ENCODE assay signal across 1 cellular context in the genomic region with DNA sequence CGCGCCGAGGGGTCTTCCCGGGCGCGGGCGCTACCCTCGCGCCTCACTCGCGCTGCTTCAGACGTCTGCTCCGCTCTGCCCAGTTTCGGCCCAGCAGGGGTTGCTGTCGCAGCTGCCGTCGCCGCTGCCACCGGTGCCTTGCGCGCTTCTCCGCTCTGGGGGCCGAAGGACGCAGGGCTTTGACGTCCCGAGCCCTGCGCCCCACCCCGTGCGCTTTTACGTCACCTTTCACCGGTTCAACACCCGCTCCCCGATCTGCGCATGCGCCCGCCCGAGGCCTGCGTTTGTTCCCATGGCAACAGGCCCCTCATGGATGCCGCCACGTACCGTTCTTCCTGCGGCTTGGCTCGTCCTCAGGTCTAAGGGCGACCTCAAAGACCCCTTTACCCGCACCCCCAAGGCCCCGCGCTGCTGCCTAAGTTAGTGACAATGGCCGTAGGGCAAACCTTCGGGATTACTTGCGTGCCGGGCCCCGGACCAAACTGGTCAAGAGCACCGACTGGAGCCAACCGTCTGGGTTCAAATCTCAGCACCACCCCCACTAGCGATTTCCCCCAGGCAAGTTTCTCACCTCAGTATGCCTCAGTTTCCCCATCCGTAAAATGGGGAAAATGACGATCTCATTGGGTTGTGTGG.
TF ChIP-seq lines count a peak whose summit lies in the region.

No MANE protein-coding gene starts in this region.

TF ChIP-seq in K562, 482 proteins besides CTCF, POLR2A, EP300 and RAD21 (continued from another document and continues in another):
- TF ChIP-seq RBM34 (IDR thresholded peaks at IDR 0.05; ENCODE audit: borderline replicate concordance, insufficient read depth, low read length), result peak; percentile 54; the same call in 1 of the 2 replicates
- no peak for TF ChIP-seq NR1H2 (CRISPR knock-in tag; IDR thresholded peaks at IDR 0.05)
- TF ChIP-seq ZNF143 (CRISPR knock-in tag; IDR thresholded peaks at IDR 0.05), result 0 out of 2 replicates have a peak, but pooled peaks have one; percentile 42
- TF ChIP-seq MCM7 (IDR thresholded peaks at IDR 0.05), result no peak
- TF ChIP-seq PHF8 (IDR thresholded peaks at IDR 0.05; ENCODE audit: borderline replicate concordance, low read length), result peak; percentile 80; the same call in 1 of the 2 replicates
- TF ChIP-seq JUN (IDR thresholded peaks at IDR 0.05; ENCODE audit: borderline replicate concordance, low read depth, low read length), result no peak
- TF ChIP-seq JUN (CRISPR knock-in tag; IDR thresholded peaks at IDR 0.05; ENCODE audit: borderline replicate concordance), result peak; percentile 70; the same call in 1 of the 2 replicates
- TF ChIP-seq RBM17 (IDR thresholded peaks at IDR 0.05; ENCODE audit: borderline replicate concordance, low read depth, low read length), result no peak
- peak; percentile 98 for TF ChIP-seq NRF1 (conservative IDR thresholded peaks at IDR 0.05 in 1 of 2, IDR thresholded peaks at IDR 0.05 in 1 of 2)
- TF ChIP-seq CBX5 (IDR thresholded peaks at IDR 0.05; ENCODE audit: borderline replicate concordance, low read depth), result no peak
- TF ChIP-seq ZNF695 (CRISPR knock-in tag; IDR thresholded peaks at IDR 0.05), result no peak
- TF ChIP-seq, protein P1, sequence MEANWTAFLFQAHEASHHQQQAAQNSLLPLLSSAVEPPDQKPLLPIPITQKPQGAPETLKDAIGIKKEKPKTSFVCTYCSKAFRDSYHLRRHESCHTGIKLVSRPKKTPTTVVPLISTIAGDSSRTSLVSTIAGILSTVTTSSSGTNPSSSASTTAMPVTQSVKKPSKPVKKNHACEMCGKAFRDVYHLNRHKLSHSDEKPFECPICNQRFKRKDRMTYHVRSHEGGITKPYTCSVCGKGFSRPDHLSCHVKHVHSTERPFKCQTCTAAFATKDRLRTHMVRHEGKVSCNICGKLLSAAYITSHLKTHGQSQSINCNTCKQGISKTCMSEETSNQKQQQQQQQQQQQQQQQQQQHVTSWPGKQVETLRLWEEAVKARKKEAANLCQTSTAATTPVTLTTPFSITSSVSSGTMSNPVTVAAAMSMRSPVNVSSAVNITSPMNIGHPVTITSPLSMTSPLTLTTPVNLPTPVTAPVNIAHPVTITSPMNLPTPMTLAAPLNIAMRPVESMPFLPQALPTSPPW (CRISPR knock-in tag; IDR thresholded peaks at IDR 0.05), result peak; percentile 96
- TF ChIP-seq DDX20 (tag; IDR thresholded peaks at IDR 0.05; ENCODE audit: low read depth), result no peak
- no peak for TF ChIP-seq NCOA4 (IDR thresholded peaks at IDR 0.05; ENCODE audit: partially characterized antibody)
- no peak for TF ChIP-seq TCF7L2 (IDR thresholded peaks at IDR 0.05; ENCODE audit: low read depth, low read length)
- TF ChIP-seq BRD9 (IDR thresholded peaks at IDR 0.05; ENCODE audit: low read depth, partially characterized antibody), result no peak
- TF ChIP-seq FOXK2 (conservative IDR thresholded peaks at IDR 0.05 in 1 of 2, IDR thresholded peaks at IDR 0.05 in 1 of 2; ENCODE audit: low read depth in 2 of 2), result peak in 1 of 2 experiments; percentile 22
- no peak for TF ChIP-seq NFE2L1 (tag; IDR thresholded peaks at IDR 0.05; ENCODE audit: borderline replicate concordance, low read depth)
- TF ChIP-seq NFIC (IDR thresholded peaks at IDR 0.05), result no peak
- no peak for TF ChIP-seq TAL1 (IDR thresholded peaks at IDR 0.05)
- TF ChIP-seq, protein P2, sequence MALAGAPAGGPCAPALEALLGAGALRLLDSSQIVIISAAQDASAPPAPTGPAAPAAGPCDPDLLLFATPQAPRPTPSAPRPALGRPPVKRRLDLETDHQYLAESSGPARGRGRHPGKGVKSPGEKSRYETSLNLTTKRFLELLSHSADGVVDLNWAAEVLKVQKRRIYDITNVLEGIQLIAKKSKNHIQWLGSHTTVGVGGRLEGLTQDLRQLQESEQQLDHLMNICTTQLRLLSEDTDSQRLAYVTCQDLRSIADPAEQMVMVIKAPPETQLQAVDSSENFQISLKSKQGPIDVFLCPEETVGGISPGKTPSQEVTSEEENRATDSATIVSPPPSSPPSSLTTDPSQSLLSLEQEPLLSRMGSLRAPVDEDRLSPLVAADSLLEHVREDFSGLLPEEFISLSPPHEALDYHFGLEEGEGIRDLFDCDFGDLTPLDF (CRISPR knock-in tag; IDR thresholded peaks at IDR 0.05), result 0 out of 2 replicates have a peak, but pooled peaks have one; percentile 16
- TF ChIP-seq, protein P3, sequence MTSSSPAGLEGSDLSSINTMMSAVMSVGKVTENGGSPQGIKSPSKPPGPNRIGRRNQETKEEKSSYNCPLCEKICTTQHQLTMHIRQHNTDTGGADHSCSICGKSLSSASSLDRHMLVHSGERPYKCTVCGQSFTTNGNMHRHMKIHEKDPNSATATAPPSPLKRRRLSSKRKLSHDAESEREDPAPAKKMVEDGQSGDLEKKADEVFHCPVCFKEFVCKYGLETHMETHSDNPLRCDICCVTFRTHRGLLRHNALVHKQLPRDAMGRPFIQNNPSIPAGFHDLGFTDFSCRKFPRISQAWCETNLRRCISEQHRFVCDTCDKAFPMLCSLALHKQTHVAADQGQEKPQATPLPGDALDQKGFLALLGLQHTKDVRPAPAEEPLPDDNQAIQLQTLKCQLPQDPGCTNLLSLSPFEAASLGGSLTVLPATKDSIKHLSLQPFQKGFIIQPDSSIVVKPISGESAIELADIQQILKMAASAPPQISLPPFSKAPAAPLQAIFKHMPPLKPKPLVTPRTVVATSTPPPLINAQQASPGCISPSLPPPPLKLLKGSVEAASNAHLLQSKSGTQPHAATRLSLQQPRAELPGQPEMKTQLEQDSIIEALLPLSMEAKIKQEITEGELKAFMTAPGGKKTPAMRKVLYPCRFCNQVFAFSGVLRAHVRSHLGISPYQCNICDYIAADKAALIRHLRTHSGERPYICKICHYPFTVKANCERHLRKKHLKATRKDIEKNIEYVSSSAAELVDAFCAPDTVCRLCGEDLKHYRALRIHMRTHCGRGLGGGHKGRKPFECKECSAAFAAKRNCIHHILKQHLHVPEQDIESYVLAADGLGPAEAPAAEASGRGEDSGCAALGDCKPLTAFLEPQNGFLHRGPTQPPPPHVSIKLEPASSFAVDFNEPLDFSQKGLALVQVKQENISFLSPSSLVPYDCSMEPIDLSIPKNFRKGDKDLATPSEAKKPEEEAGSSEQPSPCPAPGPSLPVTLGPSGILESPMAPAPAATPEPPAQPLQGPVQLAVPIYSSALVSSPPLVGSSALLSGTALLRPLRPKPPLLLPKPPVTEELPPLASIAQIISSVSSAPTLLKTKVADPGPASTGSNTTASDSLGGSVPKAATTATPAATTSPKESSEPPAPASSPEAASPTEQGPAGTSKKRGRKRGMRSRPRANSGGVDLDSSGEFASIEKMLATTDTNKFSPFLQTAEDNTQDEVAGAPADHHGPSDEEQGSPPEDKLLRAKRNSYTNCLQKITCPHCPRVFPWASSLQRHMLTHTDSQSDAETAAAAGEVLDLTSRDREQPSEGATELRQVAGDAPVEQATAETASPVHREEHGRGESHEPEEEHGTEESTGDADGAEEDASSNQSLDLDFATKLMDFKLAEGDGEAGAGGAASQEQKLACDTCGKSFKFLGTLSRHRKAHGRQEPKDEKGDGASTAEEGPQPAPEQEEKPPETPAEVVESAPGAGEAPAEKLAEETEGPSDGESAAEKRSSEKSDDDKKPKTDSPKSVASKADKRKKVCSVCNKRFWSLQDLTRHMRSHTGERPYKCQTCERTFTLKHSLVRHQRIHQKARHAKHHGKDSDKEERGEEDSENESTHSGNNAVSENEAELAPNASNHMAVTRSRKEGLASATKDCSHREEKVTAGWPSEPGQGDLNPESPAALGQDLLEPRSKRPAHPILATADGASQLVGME (CRISPR knock-in tag; IDR thresholded peaks at IDR 0.05), result 0 out of 2 replicates have a peak, but pooled peaks have one; percentile 61
- TF ChIP-seq KDM1A (IDR thresholded peaks at IDR 0.05), result no peak
- TF ChIP-seq, protein P4, sequence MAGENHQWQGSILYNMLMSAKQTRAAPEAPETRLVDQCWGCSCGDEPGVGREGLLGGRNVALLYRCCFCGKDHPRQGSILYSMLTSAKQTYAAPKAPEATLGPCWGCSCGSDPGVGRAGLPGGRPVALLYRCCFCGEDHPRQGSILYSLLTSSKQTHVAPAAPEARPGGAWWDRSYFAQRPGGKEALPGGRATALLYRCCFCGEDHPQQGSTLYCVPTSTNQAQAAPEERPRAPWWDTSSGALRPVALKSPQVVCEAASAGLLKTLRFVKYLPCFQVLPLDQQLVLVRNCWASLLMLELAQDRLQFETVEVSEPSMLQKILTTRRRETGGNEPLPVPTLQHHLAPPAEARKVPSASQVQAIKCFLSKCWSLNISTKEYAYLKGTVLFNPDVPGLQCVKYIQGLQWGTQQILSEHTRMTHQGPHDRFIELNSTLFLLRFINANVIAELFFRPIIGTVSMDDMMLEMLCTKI (IDR thresholded peaks at IDR 0.05; ENCODE audit: partially characterized antibody), result no peak
- TF ChIP-seq, protein P5, sequence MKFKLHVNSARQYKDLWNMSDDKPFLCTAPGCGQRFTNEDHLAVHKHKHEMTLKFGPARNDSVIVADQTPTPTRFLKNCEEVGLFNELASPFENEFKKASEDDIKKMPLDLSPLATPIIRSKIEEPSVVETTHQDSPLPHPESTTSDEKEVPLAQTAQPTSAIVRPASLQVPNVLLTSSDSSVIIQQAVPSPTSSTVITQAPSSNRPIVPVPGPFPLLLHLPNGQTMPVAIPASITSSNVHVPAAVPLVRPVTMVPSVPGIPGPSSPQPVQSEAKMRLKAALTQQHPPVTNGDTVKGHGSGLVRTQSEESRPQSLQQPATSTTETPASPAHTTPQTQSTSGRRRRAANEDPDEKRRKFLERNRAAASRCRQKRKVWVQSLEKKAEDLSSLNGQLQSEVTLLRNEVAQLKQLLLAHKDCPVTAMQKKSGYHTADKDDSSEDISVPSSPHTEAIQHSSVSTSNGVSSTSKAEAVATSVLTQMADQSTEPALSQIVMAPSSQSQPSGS (CRISPR knock-in tag; IDR thresholded peaks at IDR 0.05), result no peak
- no peak for TF ChIP-seq MED1 (CRISPR knock-in tag; IDR thresholded peaks at IDR 0.05; ENCODE audit: borderline replicate concordance)
- TF ChIP-seq MAFK (IDR thresholded peaks at IDR 0.05; ENCODE audit: low read length), result no peak
- peak; percentile 70; the same call in 1 of the 2 replicates for TF ChIP-seq TARDBP (IDR thresholded peaks at IDR 0.05)
- no peak for TF ChIP-seq RCOR1 (IDR thresholded peaks at IDR 0.05; ENCODE audit: borderline replicate concordance in 1 of 2, low read depth in 2 of 2, low read length in 2 of 2)
- no peak for TF ChIP-seq SLC30A9 (CRISPR knock-in tag; IDR thresholded peaks at IDR 0.05)
- TF ChIP-seq ZNF431 (CRISPR knock-in tag; IDR thresholded peaks at IDR 0.05), result no peak
- TF ChIP-seq, protein P6, sequence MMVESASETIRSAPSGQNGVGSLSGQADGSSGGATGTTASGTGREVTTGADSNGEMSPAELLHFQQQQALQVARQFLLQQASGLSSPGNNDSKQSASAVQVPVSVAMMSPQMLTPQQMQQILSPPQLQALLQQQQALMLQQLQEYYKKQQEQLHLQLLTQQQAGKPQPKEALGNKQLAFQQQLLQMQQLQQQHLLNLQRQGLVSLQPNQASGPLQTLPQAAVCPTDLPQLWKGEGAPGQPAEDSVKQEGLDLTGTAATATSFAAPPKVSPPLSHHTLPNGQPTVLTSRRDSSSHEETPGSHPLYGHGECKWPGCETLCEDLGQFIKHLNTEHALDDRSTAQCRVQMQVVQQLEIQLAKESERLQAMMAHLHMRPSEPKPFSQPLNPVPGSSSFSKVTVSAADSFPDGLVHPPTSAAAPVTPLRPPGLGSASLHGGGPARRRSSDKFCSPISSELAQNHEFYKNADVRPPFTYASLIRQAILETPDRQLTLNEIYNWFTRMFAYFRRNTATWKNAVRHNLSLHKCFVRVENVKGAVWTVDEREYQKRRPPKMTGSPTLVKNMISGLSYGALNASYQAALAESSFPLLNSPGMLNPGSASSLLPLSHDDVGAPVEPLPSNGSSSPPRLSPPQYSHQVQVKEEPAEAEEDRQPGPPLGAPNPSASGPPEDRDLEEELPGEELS (CRISPR knock-in tag; IDR thresholded peaks at IDR 0.05; ENCODE audit: borderline replicate concordance), result no peak
- no peak for TF ChIP-seq ASH1L (IDR thresholded peaks at IDR 0.05; ENCODE audit: borderline replicate concordance, low read depth, partially characterized antibody)
- peak; percentile 93 for TF ChIP-seq EP400 (IDR thresholded peaks at IDR 0.05)
- peak; percentile 70 for TF ChIP-seq ELF1 (tag; IDR thresholded peaks at IDR 0.05)
- no peak for TF ChIP-seq ZNF444 (CRISPR knock-in tag; IDR thresholded peaks at IDR 0.05)
- TF ChIP-seq PML (IDR thresholded peaks at IDR 0.05; ENCODE audit: low read length), result 0 out of 2 replicates have a peak, but pooled peaks have one; percentile 23
- peak; percentile 97 for TF ChIP-seq ATF7 (IDR thresholded peaks at IDR 0.05)
- TF ChIP-seq ESRRA (IDR thresholded peaks at IDR 0.05; ENCODE audit: borderline replicate concordance, low read depth), result no peak; the same call in 1 of the 2 replicates
- TF ChIP-seq, protein P7, sequence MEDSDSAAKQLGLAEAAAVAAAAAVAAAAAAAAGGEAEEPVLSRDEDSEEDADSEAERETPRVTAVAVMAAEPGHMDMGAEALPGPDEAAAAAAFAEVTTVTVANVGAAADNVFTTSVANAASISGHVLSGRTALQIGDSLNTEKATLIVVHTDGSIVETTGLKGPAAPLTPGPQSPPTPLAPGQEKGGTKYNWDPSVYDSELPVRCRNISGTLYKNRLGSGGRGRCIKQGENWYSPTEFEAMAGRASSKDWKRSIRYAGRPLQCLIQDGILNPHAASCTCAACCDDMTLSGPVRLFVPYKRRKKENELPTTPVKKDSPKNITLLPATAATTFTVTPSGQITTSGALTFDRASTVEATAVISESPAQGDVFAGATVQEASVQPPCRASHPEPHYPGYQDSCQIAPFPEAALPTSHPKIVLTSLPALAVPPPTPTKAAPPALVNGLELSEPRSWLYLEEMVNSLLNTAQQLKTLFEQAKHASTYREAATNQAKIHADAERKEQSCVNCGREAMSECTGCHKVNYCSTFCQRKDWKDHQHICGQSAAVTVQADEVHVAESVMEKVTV (CRISPR knock-in tag; IDR thresholded peaks at IDR 0.05), result no peak
- TF ChIP-seq, protein P8, sequence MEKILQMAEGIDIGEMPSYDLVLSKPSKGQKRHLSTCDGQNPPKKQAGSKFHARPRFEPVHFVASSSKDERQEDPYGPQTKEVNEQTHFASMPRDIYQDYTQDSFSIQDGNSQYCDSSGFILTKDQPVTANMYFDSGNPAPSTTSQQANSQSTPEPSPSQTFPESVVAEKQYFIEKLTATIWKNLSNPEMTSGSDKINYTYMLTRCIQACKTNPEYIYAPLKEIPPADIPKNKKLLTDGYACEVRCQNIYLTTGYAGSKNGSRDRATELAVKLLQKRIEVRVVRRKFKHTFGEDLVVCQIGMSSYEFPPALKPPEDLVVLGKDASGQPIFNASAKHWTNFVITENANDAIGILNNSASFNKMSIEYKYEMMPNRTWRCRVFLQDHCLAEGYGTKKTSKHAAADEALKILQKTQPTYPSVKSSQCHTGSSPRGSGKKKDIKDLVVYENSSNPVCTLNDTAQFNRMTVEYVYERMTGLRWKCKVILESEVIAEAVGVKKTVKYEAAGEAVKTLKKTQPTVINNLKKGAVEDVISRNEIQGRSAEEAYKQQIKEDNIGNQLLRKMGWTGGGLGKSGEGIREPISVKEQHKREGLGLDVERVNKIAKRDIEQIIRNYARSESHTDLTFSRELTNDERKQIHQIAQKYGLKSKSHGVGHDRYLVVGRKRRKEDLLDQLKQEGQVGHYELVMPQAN (IDR thresholded peaks at IDR 0.05; ENCODE audit: borderline replicate concordance), result peak; percentile 93
- no peak for TF ChIP-seq ZNF668 (CRISPR knock-in tag; IDR thresholded peaks at IDR 0.05)
- TF ChIP-seq, protein P9, sequence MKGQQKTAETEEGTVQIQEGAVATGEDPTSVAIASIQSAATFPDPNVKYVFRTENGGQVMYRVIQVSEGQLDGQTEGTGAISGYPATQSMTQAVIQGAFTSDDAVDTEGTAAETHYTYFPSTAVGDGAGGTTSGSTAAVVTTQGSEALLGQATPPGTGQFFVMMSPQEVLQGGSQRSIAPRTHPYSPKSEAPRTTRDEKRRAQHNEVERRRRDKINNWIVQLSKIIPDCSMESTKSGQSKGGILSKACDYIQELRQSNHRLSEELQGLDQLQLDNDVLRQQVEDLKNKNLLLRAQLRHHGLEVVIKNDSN (CRISPR knock-in tag; IDR thresholded peaks at IDR 0.05), result peak; percentile 81
